Comparison of ENCODE assay signal across 15 cellular contexts in the genomic region with DNA sequence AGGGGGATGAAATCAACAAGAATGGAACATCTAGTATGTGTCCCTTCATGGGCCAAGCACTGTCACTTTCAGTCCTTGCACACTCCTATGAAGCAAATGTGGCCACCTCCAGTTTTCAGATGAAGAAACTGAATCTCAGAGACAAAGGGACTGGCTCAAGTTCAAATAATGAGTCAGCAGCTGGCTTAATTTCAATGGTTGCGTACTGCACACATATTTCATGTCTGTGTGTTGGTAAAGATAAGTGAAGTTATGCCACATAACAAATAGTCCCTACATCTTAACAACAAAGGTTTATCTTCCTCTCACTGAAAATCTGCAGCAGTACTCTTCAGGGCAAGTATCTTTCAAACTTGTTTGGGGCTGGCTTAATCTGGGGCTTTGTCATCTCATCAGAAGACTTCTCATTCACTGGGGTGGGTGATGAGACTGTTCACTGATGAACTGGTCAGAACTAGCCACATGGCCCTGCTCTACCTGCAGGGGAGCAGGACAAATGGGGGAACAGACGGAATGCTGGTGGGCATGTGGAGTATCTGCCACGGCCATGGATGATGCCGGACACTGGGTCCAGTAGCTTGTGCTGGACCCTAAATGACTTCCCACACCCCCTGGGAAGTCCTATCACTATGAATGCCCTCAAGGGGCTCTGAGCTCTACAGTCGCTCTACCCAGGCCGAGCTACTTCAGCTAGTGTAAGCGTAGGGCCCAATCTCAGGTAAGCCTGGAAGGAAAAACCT.
DNase-seq lines count a peak whose midpoint lies in the region; TF ChIP-seq lines count a peak whose summit lies in the region.
"Had no signal": no experiment of that assay in that cellular context is flagged by ENCODE, and none has a peak within 500 bp of the region (broad histone marks: within the 10 kb centered on the region; RNA-seq: fewer than 3 reads in every experiment).

No MANE protein-coding gene starts in this region.

- H4K20me1 ChIP-seq in GM23248 (ENCODE audit: insufficient read depth): no peaks in the 10 kb centered on the region

- H3K4me3 Mint-ChIP-seq in neural crest cell: no peak overlapping the region
- H3K4me3 Mint-ChIP-seq in CD14-positive monocyte: no peak overlapping the region
- H3K4me3 Mint-ChIP-seq: activated CD8-positive, alpha-beta T cell treated with anti-CD3 and anti-CD28 coated beads for 36 hours had no signal

- H3K27me3 ChIP-seq in GM23248 (replicated peaks; ENCODE audit: insufficient read depth): no peaks in the 10 kb centered on the region
- H3K27me3 ChIP-seq: pancreas had no signal

- DNase-seq in GM23248: peak; percentile 61
- DNase-seq in NCI-H226: peak; percentile 48
- peak; percentile 26 for DNase-seq in dedifferentiated amniotic fluid mesenchymal stem cell (ENCODE audit: extremely low spot score)
- no peak for DNase-seq in neural crest cell (ENCODE audit: low read depth, low spot score)
- no peak for DNase-seq in middle frontal gyrus (ENCODE audit: extremely low spot score, low spot score)
- DNase-seq in mesenteric fat pad (ENCODE audit: low spot score): no peak
- DNase-seq in CD14-positive monocyte (ENCODE audit: low spot score): no peak
- DNase-seq in COR-L47 (lab: John Stamatoyannopoulos, UW): no peak
- DNase-seq: activated CD8-positive, alpha-beta T cell treated with anti-CD3 and anti-CD28 coated beads for 36 hours; amygdala; KBM-7; left cardiac atrium; NCI-H510A treated with DMSO at 0.1 percent for 48 hours; pancreas; substantia nigra had no signal

- no peak overlapping the region for H3K9ac ChIP-seq in GM23248

- peaks cover 3% of the 10 kb centered on the region for H3K27me3 Mint-ChIP-seq in neural crest cell (ENCODE audit: low read depth)
- H3K27me3 Mint-ChIP-seq in CD14-positive monocyte (ENCODE audit: low read depth in 3 of 3): peaks cover 7 to 20% (median 10%) of the 10 kb centered on the region in 3 donors

- H3K27ac Mint-ChIP-seq in neural crest cell (ENCODE audit: unreplicated experiment) (peak overlapping the region; percentile 21), CD14-positive monocyte (peak overlapping the region in 1 of 7 donors; percentile 44)
- H3K27ac Mint-ChIP-seq: activated CD8-positive, alpha-beta T cell treated with anti-CD3 and anti-CD28 coated beads for 36 hours had no signal

- H3K79me2 ChIP-seq in GM23248 (ENCODE audit: insufficient read depth): no peaks in the 10 kb centered on the region

- no peaks in the 10 kb centered on the region for H3K9me3 ChIP-seq in GM23248 (ENCODE audit: low read depth)
- H3K9me3 ChIP-seq: pancreas had no signal

- intact Hi-C loops in CD14-positive monocyte (cut with micrococcal nuclease): no loop called here

- H3K27ac ChIP-seq in GM23248: no peak overlapping the region
- H3K27ac ChIP-seq: pancreas had no signal

- no peak overlapping the region for H2AFZ ChIP-seq in GM23248

- peaks cover 41% of the 10 kb centered on the region for H3F3A ChIP-seq in GM23248 (ENCODE audit: insufficient read depth)

- in situ Hi-C loops in GM23248 (cut with MboI): no loop called here

- WGBS in GM23248 (ENCODE audit: low coverage in 1 of 2, low lambda C conversion rate in 2 of 2, missing lambda C conversion rate in 2 of 2), 2 experiments: 85 to 87% methylated on average over 7 of the region's 7 CpGs

- peaks cover 60% of the 10 kb centered on the region for H3K4me1 ChIP-seq in GM23248 (ENCODE audit: insufficient read depth)
- H3K4me1 ChIP-seq: pancreas had no signal

- peaks cover 13% of the 10 kb centered on the region for H3K9me3 Mint-ChIP-seq in neural crest cell
- H3K9me3 Mint-ChIP-seq in CD14-positive monocyte: peaks cover 9 to 27% (median 18%) of the 10 kb centered on the region in 7 donors
- H3K9me3 Mint-ChIP-seq: activated CD8-positive, alpha-beta T cell treated with anti-CD3 and anti-CD28 coated beads for 36 hours had no signal

- no peak overlapping the region for H3K4me3 ChIP-seq in GM23248
- H3K4me3 ChIP-seq: pancreas had no signal

- H3K4me1 Mint-ChIP-seq in neural crest cell: peaks cover 24% of the 10 kb centered on the region
- H3K4me1 Mint-ChIP-seq in CD14-positive monocyte: peaks cover 27% of the 10 kb centered on the region

- H3K9me2 ChIP-seq in GM23248 (ENCODE audit: insufficient read depth): no peaks in the 10 kb centered on the region

- TF ChIP-seq CTCF in neural crest cell (conservative IDR thresholded peaks at IDR 0.05): no peak
- no peak for TF ChIP-seq CTCF in CD14-positive monocyte (IDR thresholded peaks at IDR 0.05)

- H3K36me3 Mint-ChIP-seq in neural crest cell (ENCODE audit: low read depth): no peaks in the 10 kb centered on the region
- H3K36me3 Mint-ChIP-seq in CD14-positive monocyte: no peaks in the 10 kb centered on the region

- no peaks in the 10 kb centered on the region for H3K36me3 ChIP-seq in GM23248 (ENCODE audit: low read depth)
- H3K36me3 ChIP-seq: pancreas had no signal

- H3K4me2 ChIP-seq in GM23248 (ENCODE audit: unreplicated experiment): no peak overlapping the region

Comparison
In these comparisons a context has a peak if more than half of its experiments do, and no peak if none do; other contexts are left out.
1. DNase-seq: peak in GM23248 (single experiment), NCI-H226 (single experiment) and dedifferentiated amniotic fluid mesenchymal stem cell (single experiment); none in neural crest cell (single experiment), middle frontal gyrus (single experiment), mesenteric fat pad (single experiment), CD14-positive monocyte (single experiment) and COR-L47 (single experiment).